1 cellular context compared by ENCODE assay signal in the genomic region with DNA sequence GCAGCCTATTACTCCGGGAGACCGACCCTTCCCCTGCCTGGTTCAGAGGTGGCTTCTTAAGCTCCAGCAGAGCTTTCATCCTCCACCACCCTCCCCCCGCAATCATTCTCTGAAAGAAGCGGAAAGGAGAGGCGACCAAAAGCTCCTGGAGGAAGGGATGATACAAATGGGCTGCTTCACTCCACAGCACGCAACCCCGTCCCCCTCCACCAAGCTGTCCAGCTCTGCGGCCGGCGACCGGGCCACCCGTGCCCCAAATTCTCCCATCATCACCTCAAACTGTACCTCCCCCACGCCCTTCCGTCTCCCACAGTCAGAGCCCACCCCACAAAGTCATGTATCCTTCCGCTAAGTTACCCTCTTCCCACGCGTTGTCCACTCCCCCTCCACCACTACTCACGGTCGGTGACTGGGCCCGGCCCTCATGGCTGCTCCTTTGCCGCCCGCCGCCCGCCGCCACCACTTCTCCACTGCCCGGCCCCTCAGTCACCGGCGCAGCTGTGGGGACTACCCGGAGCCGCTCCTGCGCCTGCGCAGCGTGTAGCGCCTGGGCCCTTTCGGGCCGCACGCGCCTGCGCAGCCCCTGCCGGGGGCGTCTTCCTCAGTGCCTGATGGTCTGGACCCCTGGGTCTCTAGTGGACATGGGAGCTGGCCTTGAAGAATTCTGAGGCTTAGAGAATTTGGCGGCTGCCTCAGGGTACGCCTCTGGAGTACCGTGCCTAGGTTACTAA.
TF ChIP-seq lines count a peak whose summit lies in the region.

FAM222B (minus strand) TSS at position 509 of the 731 bp plus-strand sequence. CDS start 76,123 bp downstream, outside the sequence.

TF ChIP-seq in K562, 482 proteins besides CTCF, POLR2A, EP300 and RAD21 (continued from another document and continues in another):
- TF ChIP-seq, protein P1, sequence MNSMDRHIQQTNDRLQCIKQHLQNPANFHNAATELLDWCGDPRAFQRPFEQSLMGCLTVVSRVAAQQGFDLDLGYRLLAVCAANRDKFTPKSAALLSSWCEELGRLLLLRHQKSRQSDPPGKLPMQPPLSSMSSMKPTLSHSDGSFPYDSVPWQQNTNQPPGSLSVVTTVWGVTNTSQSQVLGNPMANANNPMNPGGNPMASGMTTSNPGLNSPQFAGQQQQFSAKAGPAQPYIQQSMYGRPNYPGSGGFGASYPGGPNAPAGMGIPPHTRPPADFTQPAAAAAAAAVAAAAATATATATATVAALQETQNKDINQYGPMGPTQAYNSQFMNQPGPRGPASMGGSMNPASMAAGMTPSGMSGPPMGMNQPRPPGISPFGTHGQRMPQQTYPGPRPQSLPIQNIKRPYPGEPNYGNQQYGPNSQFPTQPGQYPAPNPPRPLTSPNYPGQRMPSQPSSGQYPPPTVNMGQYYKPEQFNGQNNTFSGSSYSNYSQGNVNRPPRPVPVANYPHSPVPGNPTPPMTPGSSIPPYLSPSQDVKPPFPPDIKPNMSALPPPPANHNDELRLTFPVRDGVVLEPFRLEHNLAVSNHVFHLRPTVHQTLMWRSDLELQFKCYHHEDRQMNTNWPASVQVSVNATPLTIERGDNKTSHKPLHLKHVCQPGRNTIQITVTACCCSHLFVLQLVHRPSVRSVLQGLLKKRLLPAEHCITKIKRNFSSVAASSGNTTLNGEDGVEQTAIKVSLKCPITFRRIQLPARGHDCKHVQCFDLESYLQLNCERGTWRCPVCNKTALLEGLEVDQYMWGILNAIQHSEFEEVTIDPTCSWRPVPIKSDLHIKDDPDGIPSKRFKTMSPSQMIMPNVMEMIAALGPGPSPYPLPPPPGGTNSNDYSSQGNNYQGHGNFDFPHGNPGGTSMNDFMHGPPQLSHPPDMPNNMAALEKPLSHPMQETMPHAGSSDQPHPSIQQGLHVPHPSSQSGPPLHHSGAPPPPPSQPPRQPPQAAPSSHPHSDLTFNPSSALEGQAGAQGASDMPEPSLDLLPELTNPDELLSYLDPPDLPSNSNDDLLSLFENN (IDR thresholded peaks at IDR 0.05; ENCODE audit: low read depth in 2 of 2, low read length in 2 of 2) = peak in 1 of 2 experiments; percentile 33; a peak in 1 of 4 replicates
- TF ChIP-seq ZNF143 (CRISPR knock-in tag; IDR thresholded peaks at IDR 0.05) = no peak
- TF ChIP-seq SAP30 (IDR thresholded peaks at IDR 0.05; ENCODE audit: borderline replicate concordance, insufficient read depth, low read depth, low read length, poor library complexity, severe bottlenecking) = no peak
- no peak for TF ChIP-seq PCBP2 (IDR thresholded peaks at IDR 0.05; ENCODE audit: low read depth, low read length, poor library complexity, severe bottlenecking)
- no peak for TF ChIP-seq MCM2 (IDR thresholded peaks at IDR 0.05; ENCODE audit: low read depth)
- peak; percentile 63 for TF ChIP-seq MTA2 (IDR thresholded peaks at IDR 0.05; ENCODE audit: low read depth)
- peak; percentile 84 for TF ChIP-seq FIP1L1 (IDR thresholded peaks at IDR 0.05; ENCODE audit: low read depth, low read length, poor library complexity, severe bottlenecking)
- TF ChIP-seq CBX1 (IDR thresholded peaks at IDR 0.05; ENCODE audit: low read depth) = peak; percentile 85; the same call in 1 of the 2 replicates
- peak in 2 of 3 experiments; percentile 74 to 81 for TF ChIP-seq YY1 (IDR thresholded peaks at IDR 0.05; ENCODE audit: borderline replicate concordance in 1 of 3, control insufficient read depth in 1 of 3, extremely low read depth in 1 of 3, insufficient read depth in 3 of 3, insufficient read length in 1 of 3, insufficient replicate concordance in 2 of 3, low read depth in 1 of 3, low read length in 2 of 3)
- TF ChIP-seq FOXK2 (conservative IDR thresholded peaks at IDR 0.05 in 1 of 2, IDR thresholded peaks at IDR 0.05 in 1 of 2; ENCODE audit: low read depth in 2 of 2) = peak; percentile 28 to 66; a peak in 2 of 4 replicates
- peak; percentile 83 for TF ChIP-seq ZFX (CRISPR knock-in tag; IDR thresholded peaks at IDR 0.05)
- no peak for TF ChIP-seq PTBP1 (IDR thresholded peaks at IDR 0.05; ENCODE audit: low read depth, low read length)
- TF ChIP-seq ZNF444 (CRISPR knock-in tag; IDR thresholded peaks at IDR 0.05) = no peak
- TF ChIP-seq RHOXF2B (CRISPR knock-in tag; conservative IDR thresholded peaks at IDR 0.05) = no peak
- TF ChIP-seq ZBTB34 (CRISPR knock-in tag; IDR thresholded peaks at IDR 0.05) = no peak
- no peak; the same call in 1 of the 2 replicates for TF ChIP-seq NCOR1 (IDR thresholded peaks at IDR 0.05)
- TF ChIP-seq, protein P2, sequence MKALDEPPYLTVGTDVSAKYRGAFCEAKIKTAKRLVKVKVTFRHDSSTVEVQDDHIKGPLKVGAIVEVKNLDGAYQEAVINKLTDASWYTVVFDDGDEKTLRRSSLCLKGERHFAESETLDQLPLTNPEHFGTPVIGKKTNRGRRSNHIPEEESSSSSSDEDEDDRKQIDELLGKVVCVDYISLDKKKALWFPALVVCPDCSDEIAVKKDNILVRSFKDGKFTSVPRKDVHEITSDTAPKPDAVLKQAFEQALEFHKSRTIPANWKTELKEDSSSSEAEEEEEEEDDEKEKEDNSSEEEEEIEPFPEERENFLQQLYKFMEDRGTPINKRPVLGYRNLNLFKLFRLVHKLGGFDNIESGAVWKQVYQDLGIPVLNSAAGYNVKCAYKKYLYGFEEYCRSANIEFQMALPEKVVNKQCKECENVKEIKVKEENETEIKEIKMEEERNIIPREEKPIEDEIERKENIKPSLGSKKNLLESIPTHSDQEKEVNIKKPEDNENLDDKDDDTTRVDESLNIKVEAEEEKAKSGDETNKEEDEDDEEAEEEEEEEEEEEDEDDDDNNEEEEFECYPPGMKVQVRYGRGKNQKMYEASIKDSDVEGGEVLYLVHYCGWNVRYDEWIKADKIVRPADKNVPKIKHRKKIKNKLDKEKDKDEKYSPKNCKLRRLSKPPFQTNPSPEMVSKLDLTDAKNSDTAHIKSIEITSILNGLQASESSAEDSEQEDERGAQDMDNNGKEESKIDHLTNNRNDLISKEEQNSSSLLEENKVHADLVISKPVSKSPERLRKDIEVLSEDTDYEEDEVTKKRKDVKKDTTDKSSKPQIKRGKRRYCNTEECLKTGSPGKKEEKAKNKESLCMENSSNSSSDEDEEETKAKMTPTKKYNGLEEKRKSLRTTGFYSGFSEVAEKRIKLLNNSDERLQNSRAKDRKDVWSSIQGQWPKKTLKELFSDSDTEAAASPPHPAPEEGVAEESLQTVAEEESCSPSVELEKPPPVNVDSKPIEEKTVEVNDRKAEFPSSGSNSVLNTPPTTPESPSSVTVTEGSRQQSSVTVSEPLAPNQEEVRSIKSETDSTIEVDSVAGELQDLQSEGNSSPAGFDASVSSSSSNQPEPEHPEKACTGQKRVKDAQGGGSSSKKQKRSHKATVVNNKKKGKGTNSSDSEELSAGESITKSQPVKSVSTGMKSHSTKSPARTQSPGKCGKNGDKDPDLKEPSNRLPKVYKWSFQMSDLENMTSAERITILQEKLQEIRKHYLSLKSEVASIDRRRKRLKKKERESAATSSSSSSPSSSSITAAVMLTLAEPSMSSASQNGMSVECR (CRISPR knock-in tag; IDR thresholded peaks at IDR 0.05) = no peak; the same call in 1 of the 2 replicates
- no peak for TF ChIP-seq NR2F6 (CRISPR knock-in tag; IDR thresholded peaks at IDR 0.05)
- TF ChIP-seq JUN (IDR thresholded peaks at IDR 0.05; ENCODE audit: borderline replicate concordance, low read depth, low read length) = no peak
- TF ChIP-seq JUN (CRISPR knock-in tag; IDR thresholded peaks at IDR 0.05; ENCODE audit: borderline replicate concordance) = no peak
- TF ChIP-seq USF1 (CRISPR knock-in tag; IDR thresholded peaks at IDR 0.05) = no peak
- TF ChIP-seq CCNT2 (IDR thresholded peaks at IDR 0.05; ENCODE audit: borderline replicate concordance, extremely low read depth, insufficient read length, low read depth, low read length) = peak; percentile 48
- TF ChIP-seq CREM (IDR thresholded peaks at IDR 0.05; ENCODE audit: low read depth) = peak; percentile 50; the same call in 1 of the 2 replicates
- TF ChIP-seq NCOA4 (IDR thresholded peaks at IDR 0.05; ENCODE audit: partially characterized antibody) = no peak
- TF ChIP-seq, protein P3, sequence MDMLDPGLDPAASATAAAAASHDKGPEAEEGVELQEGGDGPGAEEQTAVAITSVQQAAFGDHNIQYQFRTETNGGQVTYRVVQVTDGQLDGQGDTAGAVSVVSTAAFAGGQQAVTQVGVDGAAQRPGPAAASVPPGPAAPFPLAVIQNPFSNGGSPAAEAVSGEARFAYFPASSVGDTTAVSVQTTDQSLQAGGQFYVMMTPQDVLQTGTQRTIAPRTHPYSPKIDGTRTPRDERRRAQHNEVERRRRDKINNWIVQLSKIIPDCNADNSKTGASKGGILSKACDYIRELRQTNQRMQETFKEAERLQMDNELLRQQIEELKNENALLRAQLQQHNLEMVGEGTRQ (CRISPR knock-in tag; IDR thresholded peaks at IDR 0.05) = no peak
- TF ChIP-seq RFX7 (CRISPR knock-in tag; IDR thresholded peaks at IDR 0.05) = no peak
- TF ChIP-seq HMGN3 (IDR thresholded peaks at IDR 0.05; ENCODE audit: borderline replicate concordance, extremely low read depth, insufficient read length, low read depth, low read length) = peak; percentile 60
- peak; percentile 99 for TF ChIP-seq MEIS2 (IDR thresholded peaks at IDR 0.05; ENCODE audit: partially characterized antibody)
- TF ChIP-seq ZNF79 (CRISPR knock-in tag; IDR thresholded peaks at IDR 0.05; ENCODE audit: low read depth) = no peak
- no peak for TF ChIP-seq ZNF398 (CRISPR knock-in tag; IDR thresholded peaks at IDR 0.05)
- no peak for TF ChIP-seq DEAF1 (CRISPR knock-in tag; IDR thresholded peaks at IDR 0.05)
- TF ChIP-seq ATF7 (IDR thresholded peaks at IDR 0.05) = peak; percentile 69; the same call in 1 of the 2 replicates
- no peak for TF ChIP-seq ZNF77 (CRISPR knock-in tag; IDR thresholded peaks at IDR 0.05)
- no peak for TF ChIP-seq ZKSCAN3 (CRISPR knock-in tag; IDR thresholded peaks at IDR 0.05)
- TF ChIP-seq SMAD4 (CRISPR knock-in tag; conservative IDR thresholded peaks at IDR 0.05) = peak; percentile 55; the same call in 1 of the 2 replicates
- TF ChIP-seq XRCC3 (IDR thresholded peaks at IDR 0.05) = no peak
- TF ChIP-seq ZNF766 (CRISPR knock-in tag; conservative IDR thresholded peaks at IDR 0.05) = no peak
- TF ChIP-seq REST (CRISPR knock-in tag; IDR thresholded peaks at IDR 0.05; ENCODE audit: low read depth) = 0 out of 2 replicates have a peak, but pooled peaks have one; percentile 62
